19 cellular contexts compared by ENCODE assay signal in genomic region chr2:66602341-66602740, GRCh38.
A peak's percentile ranks its signal among the peaks of the same experiment; 100 is the strongest.
DNase-seq lines count a peak whose midpoint lies in the region; ATAC-seq, FAIRE-seq and TF ChIP-seq lines count a peak whose summit lies in the region.
"Had no signal": no experiment of that assay in that cellular context is flagged by ENCODE, and none has a peak within 500 bp of the region (broad histone marks: within the 10 kb centered on the region; RNA-seq: fewer than 3 reads in every experiment).

No MANE protein-coding gene starts in this region.

- no peaks in the 10 kb centered on the region for H3K9me1 ChIP-seq in IMR-90 (ENCODE audit: insufficient read depth, low read length)

- H3K4me3 ChIP-seq in IMR-90 (ENCODE audit: insufficient read depth, low read depth, low read length), result no peak overlapping the region
- H3K4me3 ChIP-seq in pancreas, result no peak overlapping the region
- H3K4me3 ChIP-seq: BLaER1 treated with 17β-estradiol and CSF1 and Interleukin-3, amounts not matched to agents 10 nM and 100 nM; GM12878 had no signal

- H2AK5ac ChIP-seq in IMR-90 (ENCODE audit: low read depth, low read length), result no peak overlapping the region

- no peak overlapping the region for H2BK120ac ChIP-seq in IMR-90 (ENCODE audit: low read depth, low read length)

- TF ChIP-seq RAD21 in IMR-90 (IDR thresholded peaks at IDR 0.05; ENCODE audit: low read length), result no peak

- no peaks in the 10 kb centered on the region for H4K20me1 ChIP-seq in IMR-90 (ENCODE audit: insufficient read depth, low read length)
- H4K20me1 ChIP-seq: BLaER1 treated with 17β-estradiol and CSF1 and Interleukin-3, amounts not matched to agents 10 nM and 100 nM had no signal

- TF ChIP-seq CTCF in D721Med (IDR thresholded peaks at IDR 0.05; ENCODE audit: insufficient read depth, missing control alignments) (no peak), IMR-90 (conservative IDR thresholded peaks at IDR 0.05; ENCODE audit: low read depth, low read length) (no peak), pancreas (IDR thresholded peaks at IDR 0.05) (no peak), GM10266 (IDR thresholded peaks at IDR 0.05; ENCODE audit: control insufficient read depth, insufficient read depth, low read depth, missing control alignments) (no peak)

- H3K4ac ChIP-seq in IMR-90 (ENCODE audit: low read depth, low read length), result no peak overlapping the region

- no peaks in the 10 kb centered on the region for H3K79me1 ChIP-seq in IMR-90 (ENCODE audit: low read depth in 1 of 2, low read length in 2 of 2)

- H2AFZ ChIP-seq in IMR-90 (replicated peaks; ENCODE audit: low read length, poor library complexity), result no peak overlapping the region

- H3K27me3 ChIP-seq in IMR-90 (ENCODE audit: control insufficient read depth, insufficient read depth, low read length), result no peaks in the 10 kb centered on the region
- no peaks in the 10 kb centered on the region for H3K27me3 ChIP-seq in pancreas
- H3K27me3 ChIP-seq: BLaER1 treated with 17β-estradiol and CSF1 and Interleukin-3, amounts not matched to agents 10 nM and 100 nM had no signal

- H2BK20ac ChIP-seq in IMR-90 (ENCODE audit: low read depth, low read length), result no peak overlapping the region

- H3K36me3 ChIP-seq in IMR-90 (ENCODE audit: control insufficient read depth, insufficient read depth, low read length), result no peaks in the 10 kb centered on the region
- H3K36me3 ChIP-seq in pancreas, result no peaks in the 10 kb centered on the region
- H3K36me3 ChIP-seq: BLaER1 treated with 17β-estradiol and CSF1 and Interleukin-3, amounts not matched to agents 10 nM and 100 nM had no signal

- H3K27ac ChIP-seq in IMR-90 (ENCODE audit: insufficient read depth, low read length), result no peak overlapping the region
- no peak overlapping the region for H3K27ac ChIP-seq in pancreas
- H3K27ac ChIP-seq: BLaER1 treated with 17β-estradiol and CSF1 and Interleukin-3, amounts not matched to agents 10 nM and 100 nM; KMS-11 had no signal

- no peak for TF ChIP-seq POLR2A in IMR-90 (IDR thresholded peaks at IDR 0.05; ENCODE audit: low read depth, low read length)

- no peak overlapping the region for H4K91ac ChIP-seq in IMR-90 (ENCODE audit: insufficient read depth, low read depth, low read length)

- H4K8ac ChIP-seq in IMR-90 (ENCODE audit: low read depth in 2 of 2, low read length in 2 of 2), result no peak overlapping the region

- FAIRE-seq in D721Med (lab: Jason Lieb, UNC) (peak; percentile 48), endometrium (lab: Jason Lieb, UNC) (peak; percentile 79), pancreas (lab: Jason Lieb, UNC) (peak; percentile 9)
- FAIRE-seq: A204.1, GM12878, HTR-8/SVneo had no signal

- H2AK9ac ChIP-seq in IMR-90 (replicated peaks; ENCODE audit: low read depth, low read length, poor library complexity), result no peak overlapping the region

- CTCF ChIA-PET in IMR-90 (lab: Yijun Ruan, JAX), result no interaction called here

- BruUV-seq in IMR-90 (replicated peaks; lab: Mats Ljungman, UMichigan), result no TSS peak

- ATAC-seq in IMR-90 (ENCODE audit: low read depth), result no peak
- no peak for ATAC-seq in pancreas
- ATAC-seq: CD8-positive, alpha-beta T cell; GM12878 had no signal

- H3K18ac ChIP-seq in IMR-90 (ENCODE audit: low read depth, low read length), result no peak overlapping the region

- dilution Hi-C loops in IMR-90 (cut with HindIII; ENCODE audit: low sequenced_read_pairs, unreplicated experiment), result no loop called here

- no peak overlapping the region for H3K14ac ChIP-seq in IMR-90 (replicated peaks; ENCODE audit: low read depth, low read length)

- no peak overlapping the region for H3K23ac ChIP-seq in IMR-90 (ENCODE audit: low read depth, low read length)

- no peak overlapping the region for H3K56ac ChIP-seq in IMR-90 (ENCODE audit: extremely low read depth, insufficient read depth, low read length)

- H3K4me1 ChIP-seq in IMR-90 (ENCODE audit: control insufficient read depth, insufficient read depth, low read length) (no peaks in the 10 kb centered on the region; the same call in 1 of the 2 replicates), pancreas (no peaks in the 10 kb centered on the region)
- H3K4me1 ChIP-seq: BLaER1 treated with 17β-estradiol and CSF1 and Interleukin-3, amounts not matched to agents 10 nM and 100 nM had no signal

- no peak overlapping the region for H2BK5ac ChIP-seq in IMR-90 (ENCODE audit: low read depth, low read length, poor library complexity, severe bottlenecking)

- H3K4me2 ChIP-seq in IMR-90 (ENCODE audit: low read depth, low read length), result no peak overlapping the region
- H3K4me2 ChIP-seq: BLaER1 treated with 17β-estradiol and CSF1 and Interleukin-3, amounts not matched to agents 10 nM and 100 nM; KMS-11 had no signal

- in situ Hi-C loops in IMR-90 (cut with MboI; ENCODE audit: low sequenced_read_pairs), result no loop called here

- H2BK15ac ChIP-seq in IMR-90 (ENCODE audit: low read depth, low read length), result no peak overlapping the region

- no peak overlapping the region for H4K5ac ChIP-seq in IMR-90 (ENCODE audit: low read depth, low read length)

- H3K9me3 ChIP-seq in IMR-90 (ENCODE audit: control insufficient read depth, insufficient read depth, low read length) (no peaks in the 10 kb centered on the region), pancreas (no peaks in the 10 kb centered on the region)
- H3K9me3 ChIP-seq: BLaER1 treated with 17β-estradiol and CSF1 and Interleukin-3, amounts not matched to agents 10 nM and 100 nM had no signal

- intact Hi-C loops in IMR-90 (cut with micrococcal nuclease), result loop anchor here (5.0 kb wide), 1 partner anchor 90 kb away; no protein-coding TSS in a partner anchor
- intact Hi-C loops in pancreas (cut with DNase I), result no loop called here

- no peak for DNase-seq in D721Med (ENCODE audit: insufficient read length, low spot score)
- DNase-seq in IMR-90, result no peak
- DNase-seq in pancreas, result no peak
- DNase-seq in DMS153 treated with DMSO at 0.1 percent for 48 hours (lab: John Stamatoyannopoulos, UW; ENCODE audit: unreplicated experiment), result no peak
- DNase-seq in GM10266 (ENCODE audit: extremely low spot score), result no peak
- DNase-seq in hypothalamus (lab: John Stamatoyannopoulos, UW), result no peak
- no peak for DNase-seq in NCI-H2107 (lab: John Stamatoyannopoulos, UW)
- DNase-seq: Calu3; CD8-positive, alpha-beta T cell; DMS 273 treated with DMSO at 0.1 percent for 48 hours; GDM1; GOT3; H9 had no signal

- H3K9ac ChIP-seq in IMR-90 (ENCODE audit: low read depth, low read length), result no peak overlapping the region
- H3K9ac ChIP-seq: BLaER1 treated with 17β-estradiol and CSF1 and Interleukin-3, amounts not matched to agents 10 nM and 100 nM; KMS-11 had no signal

- POLR2A ChIA-PET in IMR-90 (lab: Charles Lee; ENCODE audit: unreplicated experiment), result no interaction called here

TF ChIP-seq in IMR-90, 13 proteins besides CTCF, POLR2A, EP300 and RAD21:
- peak; percentile 42; the same call in 1 of the 2 replicates for TF ChIP-seq CEBPB (IDR thresholded peaks at IDR 0.05; ENCODE audit: low read depth, low read length)
- TF ChIP-seq ELK1 (IDR thresholded peaks at IDR 0.05; ENCODE audit: borderline replicate concordance, low read depth, low read length), result no peak
